Comparison of ENCODE assay signal across 12 cellular contexts in the genomic region with DNA sequence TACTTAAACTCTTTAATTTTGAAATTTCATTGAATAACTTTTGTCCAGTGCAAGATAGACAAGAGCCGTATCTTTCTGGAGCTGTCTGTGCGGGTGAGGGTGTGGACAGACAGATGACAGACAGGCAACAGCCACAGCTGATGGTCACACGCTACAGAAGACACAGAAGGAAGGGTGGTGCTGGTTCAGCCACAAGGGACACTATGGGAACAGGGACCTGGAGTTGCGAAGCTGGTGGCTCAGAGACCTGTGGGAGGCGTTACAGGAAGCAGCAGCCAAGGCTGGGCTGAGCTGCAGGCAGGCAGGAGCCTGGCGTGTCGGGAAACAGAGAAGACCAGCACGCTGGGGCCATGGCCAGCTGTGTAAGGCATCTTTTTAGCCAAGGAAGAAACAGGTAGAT.
DNase-seq lines count a peak whose midpoint lies in the region; ATAC-seq and TF ChIP-seq lines count a peak whose summit lies in the region.
"Had no signal": no experiment of that assay in that cellular context is flagged by ENCODE, and none has a peak within 500 bp of the region (broad histone marks: within the 10 kb centered on the region; RNA-seq: fewer than 3 reads in every experiment).

No MANE protein-coding gene starts in this region.

- H3K27me3 ChIP-seq in SK-N-SH (ENCODE audit: insufficient read depth) (no peaks in the 10 kb centered on the region), right cardiac atrium (ENCODE audit: control insufficient read depth, insufficient read depth) (no peaks in the 10 kb centered on the region)
- H3K27me3 ChIP-seq: dorsolateral prefrontal cortex had no signal

- no peak overlapping the region for H3K4me3 ChIP-seq in SK-N-SH (ENCODE audit: low read depth in 2 of 2, low read length in 1 of 2)
- H3K4me3 ChIP-seq in right cardiac atrium (ENCODE audit: low read length): no peak overlapping the region
- H3K4me3 ChIP-seq: dorsolateral prefrontal cortex had no signal

- H3K36me3 ChIP-seq in SK-N-SH (replicated peaks in 1 of 2; ENCODE audit: control insufficient read depth in 1 of 2, insufficient read depth in 2 of 2, low read length in 1 of 2): no peaks in the 10 kb centered on the region

- TF ChIP-seq RAD21 in SK-N-SH (IDR thresholded peaks at IDR 0.05; ENCODE audit: low read length): no peak

- H3K27ac ChIP-seq in SK-N-SH (ENCODE audit: low read depth in 2 of 2, low read length in 1 of 2) (no peak overlapping the region), right cardiac atrium (ENCODE audit: low read length) (no peak overlapping the region)
- H3K27ac ChIP-seq: dorsolateral prefrontal cortex had no signal

- ATAC-seq in right cardiac atrium: peak; percentile 18 to 42
- ATAC-seq in activated CD4-positive, alpha-beta T cell treated with anti-CD3 and anti-CD28 coated beads for 36 hours: no peak
- no peak for ATAC-seq in GM18907 (IDR thresholded peaks at IDR 0.05; ENCODE audit: unreplicated experiment)

- DNase-seq in activated CD4-positive, alpha-beta memory T cell treated with anti-CD3 and anti-CD28 coated beads, Interleukin-2, amount 10 ng/mL, durations not matched to agents 7 days and 5 days: peak; percentile 10
- DNase-seq in activated CD4-positive, alpha-beta memory T cell treated with anti-CD3 and anti-CD28 coated beads for 36 hours: no peak
- DNase-seq in SK-N-SH (peak; percentile 17), right cardiac atrium (peak in 1 of 3 donors; percentile 32), NCI-H1417 treated with DMSO at 0.1 percent for 48 hours (lab: John Stamatoyannopoulos, UW) (no peak), GM19240 (ENCODE audit: insufficient read length, low spot score) (no peak)
- DNase-seq in activated CD4-positive, alpha-beta T cell treated with anti-CD3 and anti-CD28 coated beads for 36 hours: no peak
- DNase-seq: activated CD4-positive, alpha-beta T cell treated with anti-CD3 and anti-CD28 coated beads, Interleukin-2, amount 50 U/mL, for 48 hours; activated gamma-delta T cell treated with Interleukin-2 at 50 U/mL for 16 hours; NCI-H2171 treated with DMSO at 0.1 percent for 48 hours had no signal

- H3K27ac Mint-ChIP-seq in activated CD4-positive, alpha-beta memory T cell treated with anti-CD3 and anti-CD28 coated beads, Interleukin-2, amount 10 ng/mL, durations not matched to agents 7 days and 5 days: no peak overlapping the region
- H3K27ac Mint-ChIP-seq in activated CD4-positive, alpha-beta memory T cell treated with anti-CD3 and anti-CD28 coated beads for 36 hours: no peak overlapping the region
- H3K27ac Mint-ChIP-seq in activated CD4-positive, alpha-beta T cell treated with anti-CD3 and anti-CD28 coated beads for 36 hours: no peak overlapping the region

- peaks cover 18% of the 10 kb centered on the region for H3K27me3 Mint-ChIP-seq in activated CD4-positive, alpha-beta memory T cell treated with anti-CD3 and anti-CD28 coated beads, Interleukin-2, amount 10 ng/mL, durations not matched to agents 7 days and 5 days
- H3K27me3 Mint-ChIP-seq in activated CD4-positive, alpha-beta memory T cell treated with anti-CD3 and anti-CD28 coated beads for 36 hours: peaks cover 7% of the 10 kb centered on the region
- H3K27me3 Mint-ChIP-seq in activated CD4-positive, alpha-beta T cell treated with anti-CD3 and anti-CD28 coated beads for 36 hours: no peaks in the 10 kb centered on the region

- WGBS in SK-N-SH (ENCODE audit: low lambda C conversion rate): 84% methylated on average over 8 of the region's 8 CpGs
- WGBS in right cardiac atrium: 45% methylated on average over 8 of the region's 8 CpGs

- H3K9ac ChIP-seq in SK-N-SH: no peak overlapping the region

- no peaks in the 10 kb centered on the region for H3K79me2 ChIP-seq in SK-N-SH (ENCODE audit: insufficient read depth)

- TF ChIP-seq EP300 in SK-N-SH (IDR thresholded peaks at IDR 0.05; ENCODE audit: borderline replicate concordance in 1 of 2, low read depth in 1 of 2, low read length in 1 of 2): no peak

- no peaks in the 10 kb centered on the region for H3F3A ChIP-seq in SK-N-SH (replicated peaks; ENCODE audit: insufficient read depth)

- H3K4me1 Mint-ChIP-seq in activated CD4-positive, alpha-beta memory T cell treated with anti-CD3 and anti-CD28 coated beads, Interleukin-2, amount 10 ng/mL, durations not matched to agents 7 days and 5 days: no peaks in the 10 kb centered on the region
- H3K4me1 Mint-ChIP-seq in activated CD4-positive, alpha-beta memory T cell treated with anti-CD3 and anti-CD28 coated beads for 36 hours (ENCODE audit: low read depth): no peaks in the 10 kb centered on the region
- H3K4me1 Mint-ChIP-seq in activated CD4-positive, alpha-beta T cell treated with anti-CD3 and anti-CD28 coated beads for 36 hours: peaks cover 4% of the 10 kb centered on the region

- intact Hi-C loops in activated CD4-positive, alpha-beta memory T cell treated with anti-CD3 and anti-CD28 coated beads for 36 hours (cut with micrococcal nuclease): no loop called here
- intact Hi-C loops in right cardiac atrium (cut with DNase I): no loop called here
- intact Hi-C loops in activated CD4-positive, alpha-beta T cell treated with anti-CD3 and anti-CD28 coated beads for 36 hours (cut with DNase I, micrococcal nuclease): no loop called here

- H2AFZ ChIP-seq in SK-N-SH (ENCODE audit: low read depth): no peak overlapping the region

- CTCF ChIA-PET in activated CD4-positive, alpha-beta memory T cell treated with anti-CD3 and anti-CD28 coated beads, Interleukin-2, amount 10 ng/mL, durations not matched to agents 7 days and 5 days (lab: Charles Lee): interaction anchor here (0.8 kb wide), 1 partner anchor 179 kb away, joined by 3 read pairs; no protein-coding TSS in a partner anchor
- CTCF ChIA-PET in activated CD4-positive, alpha-beta memory T cell treated with anti-CD3 and anti-CD28 coated beads for 36 hours (lab: Charles Lee): interaction anchor here (1.0 to 1.5 kb wide), 2 partner anchors 14 to 179 kb away, joined by 4 read pairs; no protein-coding TSS in a partner anchor
- CTCF ChIA-PET in SK-N-SH (lab: Yijun Ruan, JAX): interaction anchor here (1.7 to 3.1 kb wide), 3 partner anchors 10 to 17 kb away, joined by 5 to 15 read pairs (median 10); no protein-coding TSS in a partner anchor
- CTCF ChIA-PET in activated CD4-positive, alpha-beta T cell treated with anti-CD3 and anti-CD28 coated beads for 36 hours (lab: Charles Lee): interaction anchor here (1.1 kb wide), 1 partner anchor 24 kb away, joined by 3 read pairs; no protein-coding TSS in a partner anchor

- POLR2A ChIA-PET in activated CD4-positive, alpha-beta memory T cell treated with anti-CD3 and anti-CD28 coated beads, Interleukin-2, amount 10 ng/mL, durations not matched to agents 7 days and 5 days (lab: Charles Lee): no interaction called here
- POLR2A ChIA-PET in activated CD4-positive, alpha-beta memory T cell treated with anti-CD3 and anti-CD28 coated beads for 36 hours (lab: Charles Lee): no interaction called here
- POLR2A ChIA-PET in SK-N-SH (lab: Yijun Ruan, JAX): interaction anchor here (1.1 kb wide), 1 partner anchor 147 kb away, joined by 3 read pairs; no protein-coding TSS in a partner anchor
- POLR2A ChIA-PET in activated CD4-positive, alpha-beta T cell treated with anti-CD3 and anti-CD28 coated beads for 36 hours (lab: Charles Lee): no interaction called here

- H3K9me2 ChIP-seq in SK-N-SH: no peaks in the 10 kb centered on the region

- TF ChIP-seq CTCF in SK-N-SH (IDR thresholded peaks at IDR 0.05): no peak

- no peaks in the 10 kb centered on the region for H4K20me1 ChIP-seq in SK-N-SH (ENCODE audit: insufficient read depth)

- no peaks in the 10 kb centered on the region for H3K36me3 Mint-ChIP-seq in activated CD4-positive, alpha-beta memory T cell treated with anti-CD3 and anti-CD28 coated beads, Interleukin-2, amount 10 ng/mL, durations not matched to agents 7 days and 5 days (ENCODE audit: low read depth)
- no peaks in the 10 kb centered on the region for H3K36me3 Mint-ChIP-seq in activated CD4-positive, alpha-beta memory T cell treated with anti-CD3 and anti-CD28 coated beads for 36 hours
- H3K36me3 Mint-ChIP-seq in activated CD4-positive, alpha-beta T cell treated with anti-CD3 and anti-CD28 coated beads for 36 hours (ENCODE audit: low read depth): no peaks in the 10 kb centered on the region

- no peak overlapping the region for H3K4me3 Mint-ChIP-seq in activated CD4-positive, alpha-beta memory T cell treated with anti-CD3 and anti-CD28 coated beads, Interleukin-2, amount 10 ng/mL, durations not matched to agents 7 days and 5 days
- no peak overlapping the region for H3K4me3 Mint-ChIP-seq in activated CD4-positive, alpha-beta memory T cell treated with anti-CD3 and anti-CD28 coated beads for 36 hours
- no peak overlapping the region for H3K4me3 Mint-ChIP-seq in activated CD4-positive, alpha-beta T cell treated with anti-CD3 and anti-CD28 coated beads for 36 hours

- H3K4me1 ChIP-seq in SK-N-SH (ENCODE audit: control insufficient read depth in 1 of 2, insufficient read depth in 2 of 2, low read depth in 1 of 2, low read length in 1 of 2) (no peaks in the 10 kb centered on the region; a peak in 1 of 4 replicates), right cardiac atrium (ENCODE audit: control insufficient read depth, insufficient read depth, low read length) (no peaks in the 10 kb centered on the region)

- H3K4me2 ChIP-seq in SK-N-SH: no peak overlapping the region

- H3K9me3 ChIP-seq in SK-N-SH: no peaks in the 10 kb centered on the region
- no peaks in the 10 kb centered on the region for H3K9me3 ChIP-seq in right cardiac atrium (ENCODE audit: control insufficient read depth, low read length)

- H3K9me3 Mint-ChIP-seq in activated CD4-positive, alpha-beta memory T cell treated with anti-CD3 and anti-CD28 coated beads, Interleukin-2, amount 10 ng/mL, durations not matched to agents 7 days and 5 days: no peaks in the 10 kb centered on the region
- peaks cover 2% of the 10 kb centered on the region for H3K9me3 Mint-ChIP-seq in activated CD4-positive, alpha-beta memory T cell treated with anti-CD3 and anti-CD28 coated beads for 36 hours
- no peaks in the 10 kb centered on the region for H3K9me3 Mint-ChIP-seq in activated CD4-positive, alpha-beta T cell treated with anti-CD3 and anti-CD28 coated beads for 36 hours (ENCODE audit: low read depth)

TF ChIP-seq in SK-N-SH, 30 proteins besides CTCF, POLR2A, EP300 and RAD21 (continues in another document):
- no peak for TF ChIP-seq FOXJ3 (CRISPR knock-in tag; IDR thresholded peaks at IDR 0.05)
- no peak for TF ChIP-seq RFX5 (IDR thresholded peaks at IDR 0.05; ENCODE audit: low read length)
- no peak for TF ChIP-seq TCF12 (IDR thresholded peaks at IDR 0.05)
- no peak for TF ChIP-seq CHD2 (IDR thresholded peaks at IDR 0.05; ENCODE audit: low read length, partially characterized antibody)
- TF ChIP-seq MEF2A (IDR thresholded peaks at IDR 0.05; ENCODE audit: borderline replicate concordance, low read depth): no peak
- no peak for TF ChIP-seq ELF1 (IDR thresholded peaks at IDR 0.05)
- no peak for TF ChIP-seq GATA2 (CRISPR knock-in tag; IDR thresholded peaks at IDR 0.05)
- TF ChIP-seq YY1 (IDR thresholded peaks at IDR 0.05; ENCODE audit: low read depth): no peak
- no peak for TF ChIP-seq GABPA (IDR thresholded peaks at IDR 0.05; ENCODE audit: low read depth)

Comparison
In these comparisons a context has a peak if more than half of its experiments do, and no peak if none do; other contexts are left out.
1. DNase-seq: peak in activated CD4-positive, alpha-beta memory T cell treated with anti-CD3 and anti-CD28 coated beads, Interleukin-2, amount 10 ng/mL, durations not matched to agents 7 days and 5 days (single experiment) and SK-N-SH (single experiment); none in activated CD4-positive, alpha-beta memory T cell treated with anti-CD3 and anti-CD28 coated beads for 36 hours (single experiment), NCI-H1417 treated with DMSO at 0.1 percent for 48 hours (single experiment), activated CD4-positive, alpha-beta T cell treated with anti-CD3 and anti-CD28 coated beads for 36 hours (single experiment) and GM19240 (single experiment).
2. ATAC-seq: peak in right cardiac atrium (2 of 2); none in activated CD4-positive, alpha-beta T cell treated with anti-CD3 and anti-CD28 coated beads for 36 hours (single experiment) and GM18907 (single experiment).